Comparison of ENCODE assay signal across 8 cellular contexts in genomic region chr2:27123302-27124150, GRCh38. TPM values are rescaled to one million over a fixed set of nuclear protein-coding genes. Genes with fewer than 3 reads are reported as not detected.
DNase-seq lines count a peak whose midpoint lies in the region; FAIRE-seq and TF ChIP-seq lines count a peak whose summit lies in the region.

Gene ABHD1, plus strand, starts transcription at chr2:27123815. Its CDS starts 134 bp downstream, at chr2:27123949.

- H3K27ac ChIP-seq in iPS DF 6.9 (ENCODE audit: low read length) (no peak within 1 kb of the TSS), sigmoid colon (peak within 1 kb of the TSS; percentile 4 to 43 (median 36))

- intact Hi-C loops in sigmoid colon (cut with DNase I) = no loop called here

- H3K4me3 ChIP-seq in astrocyte of the spinal cord (ENCODE audit: low read depth, low read length) = peak within 1 kb of the TSS; percentile 47
- H3K4me3 ChIP-seq in iPS DF 6.9 (ENCODE audit: low read length) = peak within 1 kb of the TSS; percentile 61; the same call in 1 of the 2 replicates
- peak within 1 kb of the TSS; percentile 27 to 63 (median 54) for H3K4me3 ChIP-seq in sigmoid colon

- TF ChIP-seq POLR2A in sigmoid colon (IDR thresholded peaks at IDR 0.05) = no peak

- TF ChIP-seq EP300 in sigmoid colon (IDR thresholded peaks at IDR 0.05) = no peak

- no peaks in the 10 kb centered on the region for H3K9me3 ChIP-seq in iPS DF 6.9 (ENCODE audit: control insufficient read depth, insufficient read depth, low read length)
- H3K9me3 ChIP-seq in sigmoid colon = no peaks in the 10 kb centered on the region

- H3K36me3 ChIP-seq in iPS DF 6.9 (ENCODE audit: control insufficient read depth, insufficient read depth, low read length) (no peaks in the 10 kb centered on the region), sigmoid colon (no peaks in the 10 kb centered on the region)

- DNase-seq in COLO668 (lab: John Stamatoyannopoulos, UW; ENCODE audit: unreplicated experiment) (peak; percentile 53), HTR-8/SVneo (ENCODE audit: insufficient read length, low spot score) (peak; percentile 38), T-helper 22 cell (ENCODE audit: low read depth) (peak; percentile 64), astrocyte of the spinal cord (ENCODE audit: low read depth, low spot score) (peak; percentile 1), iPS DF 6.9 (ENCODE audit: low read depth, low spot score) (no peak), sigmoid colon (peak; percentile 79), 8988T (no peak), NCI-H446 treated with DMSO at 0.1 percent for 48 hours (lab: John Stamatoyannopoulos, UW) (no peak)

- peaks cover 8% of the 10 kb centered on the region for H3K27me3 ChIP-seq in iPS DF 6.9 (ENCODE audit: control insufficient read depth, insufficient read depth, low read length)
- peaks cover 8 to 12% (median 10%) of the 10 kb centered on the region in 3 donors for H3K27me3 ChIP-seq in sigmoid colon

- in situ Hi-C loops in astrocyte of the spinal cord (cut with HindIII; ENCODE audit: low sequenced_read_pairs) = loop anchor here (25.0 kb wide), 1 partner anchor 139 kb away; the partner anchor contains the start of gene SLC30A3

- H3K4me1 ChIP-seq in iPS DF 6.9 (ENCODE audit: control insufficient read depth, insufficient read depth, low read length) = peaks cover 6% of the 10 kb centered on the region
- peaks cover 0 to 18% (median 10%) of the 10 kb centered on the region in 4 donors for H3K4me1 ChIP-seq in sigmoid colon

- no CpG with 5 or more reads among the region's 47 CpGs for WGBS in iPS DF 6.9 (ENCODE audit: insufficient coverage, insufficient read length)
- WGBS in sigmoid colon, 2 donors = 5 to 7% methylated on average over 47 of the region's 47 CpGs

- peak; percentile 78 for FAIRE-seq in HTR-8/SVneo (lab: Jason Lieb, UNC)

- TF ChIP-seq CTCF in astrocyte of the spinal cord (IDR thresholded peaks at IDR 0.05; ENCODE audit: low read depth, low read length) = no peak
- TF ChIP-seq CTCF in sigmoid colon (IDR thresholded peaks at IDR 0.05) = no peak

RNA-seq across cellular contexts. Expression of gene ABHD1, which starts in this region (rescaled TPM):
- not detected for total RNA-seq in sigmoid colon
- under 1 TPM in 1 of 3 donors, not detected in 2; 0.15 TPM for polyA plus RNA-seq in sigmoid colon

Comparison
In these comparisons a context has a peak if more than half of its experiments do, and no peak if none do; other contexts are left out.
1. Peak in DNase-seq, H3K4me3 ChIP-seq and H3K27ac ChIP-seq in sigmoid colon; RNA of the gene not detected or under 1 TPM.
2. DNase-seq: peak in COLO668 (single experiment), HTR-8/SVneo (single experiment), T-helper 22 cell (single experiment) and astrocyte of the spinal cord (single experiment); none in iPS DF 6.9 (single experiment), 8988T (single experiment) and NCI-H446 treated with DMSO at 0.1 percent for 48 hours (single experiment).
3. Peak in every context shown above with its lines, with median percentiles within 50 percentile points of each other: H3K4me3 ChIP-seq.